Comparison of ENCODE assay signal across 12 cellular contexts in the genomic region with DNA sequence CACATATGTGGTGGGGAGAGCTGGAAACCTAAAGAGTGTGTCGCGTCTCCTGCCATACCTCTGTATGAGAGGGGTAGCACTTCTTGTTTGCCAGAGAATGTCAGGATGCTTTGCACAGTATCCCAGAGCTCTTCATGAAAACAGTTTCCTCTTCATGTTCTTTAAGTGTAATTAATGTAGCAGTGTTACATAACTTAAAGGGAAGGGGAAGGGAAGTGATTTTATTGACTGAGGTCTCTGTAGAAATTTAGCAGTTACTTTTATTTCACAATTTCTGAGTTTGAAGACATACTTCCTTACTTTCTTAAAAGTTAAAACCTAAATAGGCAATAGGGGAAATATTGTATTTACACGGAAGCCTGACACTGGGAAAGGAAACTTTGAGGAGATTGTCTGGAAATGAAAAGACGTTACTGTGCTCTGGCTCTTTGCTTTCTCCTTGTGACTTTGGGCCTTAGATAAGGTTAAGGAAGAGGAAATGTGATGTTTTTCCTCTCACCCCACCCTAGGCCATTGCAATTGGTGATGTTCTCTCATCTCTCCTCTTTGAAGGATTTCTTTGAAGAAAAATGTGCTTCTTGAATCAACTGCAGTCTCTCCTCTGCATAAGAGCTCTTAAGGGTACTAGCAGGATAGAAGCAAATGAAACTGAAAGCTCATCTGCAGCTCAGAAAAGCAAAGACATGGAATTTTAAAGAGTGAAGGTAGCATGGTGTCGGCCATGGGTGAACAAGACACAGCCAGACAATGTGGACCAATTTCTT. TPM values are rescaled to one million over a fixed set of nuclear protein-coding genes. Genes with fewer than 3 reads are reported as not detected.
DNase-seq lines count a peak whose midpoint lies in the region; ATAC-seq and TF ChIP-seq lines count a peak whose summit lies in the region.
"Had no signal": no experiment of that assay in that cellular context is flagged by ENCODE, and none has a peak within 500 bp of the region (broad histone marks: within the 10 kb centered on the region; RNA-seq: fewer than 3 reads in every experiment).

No MANE protein-coding gene starts in this region.

- H3K27ac ChIP-seq in subcutaneous abdominal adipose tissue (ENCODE audit: low read depth, low read length): peak overlapping the region; percentile 43
- no peak overlapping the region for H3K27ac ChIP-seq in ovary
- H3K27ac ChIP-seq: brain microvascular endothelial cell had no signal

- peaks cover 32% of the 10 kb centered on the region for H3K4me1 Mint-ChIP-seq in activated CD8-positive, alpha-beta memory T cell treated with anti-CD3 and anti-CD28 coated beads, Interleukin-2, amount 10 ng/mL, durations not matched to agents 7 days and 5 days
- peaks cover 52% of the 10 kb centered on the region for H3K4me1 Mint-ChIP-seq in T-helper 17 cell

- intact Hi-C loops in left cardiac atrium (cut with DNase I) (no loop called here), ovary (cut with DNase I) (no loop called here)

- H3K4me3 ChIP-seq in subcutaneous abdominal adipose tissue (ENCODE audit: low read depth in 1 of 5, low read length in 5 of 5) (peak overlapping the region in 4 of 5 donors; percentile 14 to 43 (median 39)), ovary (no peak overlapping the region)

- CTCF ChIA-PET in activated CD8-positive, alpha-beta memory T cell treated with anti-CD3 and anti-CD28 coated beads, Interleukin-2, amount 10 ng/mL, durations not matched to agents 7 days and 5 days (lab: Charles Lee): interaction anchor here (1.2 to 2.5 kb wide), 2 partner anchors 18 kb away, joined by 3 to 5 read pairs; no protein-coding TSS in a partner anchor

- TF ChIP-seq CTCF in ovary (IDR thresholded peaks at IDR 0.05): no peak

- H3K9me3 Mint-ChIP-seq in activated CD8-positive, alpha-beta memory T cell treated with anti-CD3 and anti-CD28 coated beads, Interleukin-2, amount 10 ng/mL, durations not matched to agents 7 days and 5 days (ENCODE audit: low read depth): no peaks in the 10 kb centered on the region

- H3K36me3 ChIP-seq in subcutaneous abdominal adipose tissue (ENCODE audit: control insufficient read depth in 5 of 5, insufficient read depth in 5 of 5, low read length in 5 of 5) (peaks cover 11 to 25% (median 15%) of the 10 kb centered on the region in 5 donors), ovary (no peaks in the 10 kb centered on the region)

- TF ChIP-seq EP300 in ovary (IDR thresholded peaks at IDR 0.05): no peak

- H3K4me1 ChIP-seq in subcutaneous abdominal adipose tissue (ENCODE audit: control insufficient read depth in 5 of 5, insufficient read depth in 5 of 5, low read length in 5 of 5) (peaks cover 0 to 25% (median 4%) of the 10 kb centered on the region in 5 donors), ovary (ENCODE audit: insufficient read depth) (peaks cover 1% of the 10 kb centered on the region)

- WGBS in ovary, 3 donors: 84 to 91% (median 90%) methylated on average over 5 of the region's 5 CpGs

- peak overlapping the region; percentile 55 for H3K27ac Mint-ChIP-seq in activated CD8-positive, alpha-beta memory T cell treated with anti-CD3 and anti-CD28 coated beads, Interleukin-2, amount 10 ng/mL, durations not matched to agents 7 days and 5 days
- H3K27ac Mint-ChIP-seq in T-helper 17 cell: peak overlapping the region; percentile 91

- peaks cover 62% of the 10 kb centered on the region for H3K36me3 Mint-ChIP-seq in activated CD8-positive, alpha-beta memory T cell treated with anti-CD3 and anti-CD28 coated beads, Interleukin-2, amount 10 ng/mL, durations not matched to agents 7 days and 5 days
- peaks cover 6% of the 10 kb centered on the region for H3K36me3 Mint-ChIP-seq in T-helper 17 cell (ENCODE audit: low read depth)

- no peaks in the 10 kb centered on the region for H3K27me3 ChIP-seq in subcutaneous abdominal adipose tissue (ENCODE audit: control insufficient read depth in 5 of 5, insufficient read depth in 4 of 5, low read length in 5 of 5)
- no peaks in the 10 kb centered on the region for H3K27me3 ChIP-seq in ovary
- H3K27me3 ChIP-seq: brain microvascular endothelial cell had no signal

- no peak for DNase-seq in activated CD8-positive, alpha-beta memory T cell treated with anti-CD3 and anti-CD28 coated beads, Interleukin-2, amount 10 ng/mL, durations not matched to agents 7 days and 5 days
- DNase-seq in activated CD8-positive, alpha-beta memory T cell treated with anti-CD3 and anti-CD28 coated beads, Interleukin-2, amount 50 U/mL, for 48 hours: no peak
- DNase-seq in T-helper 17 cell: no peak
- DNase-seq in left cardiac atrium: no peak
- no peak for DNase-seq in ovary
- DNase-seq in NCI-H345 (lab: John Stamatoyannopoulos, UW): no peak
- DNase-seq: ACHN, brain microvascular endothelial cell, DMS79, SHP77 had no signal

- TF ChIP-seq POLR2A in ovary (IDR thresholded peaks at IDR 0.05): no peak

- peak overlapping the region in 1 of 5 donors; percentile 60 for H3K9ac ChIP-seq in subcutaneous abdominal adipose tissue (ENCODE audit: low read length in 5 of 5)

- ATAC-seq in activated CD8-positive, alpha-beta memory T cell treated with anti-CD3 and anti-CD28 coated beads, Interleukin-2, amount 10 ng/mL, durations not matched to agents 7 days and 5 days: peak; percentile 55
- peak; percentile 64 for ATAC-seq in T-helper 17 cell
- peak; percentile 41 to 57 for ATAC-seq in left cardiac atrium
- ATAC-seq in HG03135 (IDR thresholded peaks at IDR 0.05; ENCODE audit: unreplicated experiment): no peak

- no peaks in the 10 kb centered on the region for H3K27me3 Mint-ChIP-seq in activated CD8-positive, alpha-beta memory T cell treated with anti-CD3 and anti-CD28 coated beads, Interleukin-2, amount 10 ng/mL, durations not matched to agents 7 days and 5 days
- no peaks in the 10 kb centered on the region for H3K27me3 Mint-ChIP-seq in T-helper 17 cell

- H3K4me3 Mint-ChIP-seq in activated CD8-positive, alpha-beta memory T cell treated with anti-CD3 and anti-CD28 coated beads, Interleukin-2, amount 10 ng/mL, durations not matched to agents 7 days and 5 days: no peak overlapping the region
- peak overlapping the region; percentile 73 for H3K4me3 Mint-ChIP-seq in T-helper 17 cell

- H3K9me3 ChIP-seq in T-helper 17 cell (ENCODE audit: control insufficient read depth, low read length, poor library complexity, severe bottlenecking): no peaks in the 10 kb centered on the region
- no peaks in the 10 kb centered on the region for H3K9me3 ChIP-seq in subcutaneous abdominal adipose tissue (ENCODE audit: control insufficient read depth in 5 of 5, low read length in 5 of 5)
- H3K9me3 ChIP-seq in ovary: no peaks in the 10 kb centered on the region

RNA-seq across cellular contexts. Expression of gene NXPE3, which starts 6.0 kb away (rescaled TPM):
- total RNA-seq in activated CD8-positive, alpha-beta memory T cell treated with anti-CD3 and anti-CD28 coated beads, Interleukin-2, amount 10 ng/mL, durations not matched to agents 7 days and 5 days: 10 to 100 TPM; 19.6 to 20.4 TPM
- 10 to 100 TPM; 30.6 to 31.7 TPM for total RNA-seq in T-helper 17 cell
- 10 to 100 TPM; 34.2 to 35.1 TPM for total RNA-seq in left cardiac atrium
- total RNA-seq in ovary: 10 to 100 TPM in 5 of 7 donors, 1 to 10 TPM in 2; 5.6 to 15.2 (median 13.1) TPM
- polyA plus RNA-seq in ovary: 10 to 100 TPM in 1 of 2 donors, 1 to 10 TPM in 1; 7.1 to 16.4 TPM
